12 cellular contexts compared by ENCODE assay signal in the genomic region with DNA sequence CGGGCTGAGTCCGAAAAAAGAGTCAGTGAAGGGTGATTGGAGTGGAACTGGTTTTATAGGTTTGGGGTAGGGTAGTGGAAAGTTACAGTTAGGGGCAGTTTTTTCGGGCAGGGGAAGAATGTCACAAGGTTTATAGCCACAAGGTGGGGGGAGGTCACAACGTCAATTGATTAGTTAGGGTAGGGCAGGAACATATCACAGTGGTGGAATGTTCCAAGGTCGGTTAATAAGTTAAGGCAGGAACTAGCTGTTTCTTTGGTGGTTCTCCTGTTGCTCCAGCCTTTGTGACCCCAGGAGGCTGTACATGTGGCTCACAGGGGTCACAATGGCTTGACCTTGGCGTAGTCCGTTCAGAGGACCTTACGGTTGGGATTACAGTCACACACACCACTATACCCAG. TPM values are rescaled to one million over a fixed set of nuclear protein-coding genes. Genes with fewer than 3 reads are reported as not detected.
"Had no signal": no experiment of that assay in that cellular context is flagged by ENCODE, and none has a peak within 500 bp of the region (broad histone marks: within the 10 kb centered on the region; RNA-seq: fewer than 3 reads in every experiment).

No MANE protein-coding gene starts in this region.

- H3K4me1 ChIP-seq: HAP-1 had no signal

- DNase-seq: GM23248, GOT3, H7, HFFc6, IMR-90, KG1 had no signal

- FAIRE-seq: HTR-8/SVneo, K562 had no signal

- H3K27ac ChIP-seq: GM23248 had no signal

- H3K36me3 ChIP-seq: HAP-1 had no signal

- H3K9me3 ChIP-seq: HAP-1 had no signal

- H2AFZ ChIP-seq: GM23248 had no signal

- H3K4me3 ChIP-seq: GM23248, HAP-1, K562 had no signal

- H3K9ac ChIP-seq: GM23248 had no signal

- ATAC-seq: HCT116, K562 had no signal

RNA-seq across cellular contexts. Expression of a gene that starts 20.3 kb away (rescaled TPM):
- total RNA-seq: H4, H7, HFFc6, HT-29, K562 had no signal
- polyA plus RNA-seq: IMR-90, K562 had no signal

RNA-seq across cellular contexts. Expression of a gene that starts 23.3 kb away (rescaled TPM):
- total RNA-seq: H4, HT-29 had no signal
